Comparison of ENCODE assay signal across 22 cellular contexts in the genomic region with DNA sequence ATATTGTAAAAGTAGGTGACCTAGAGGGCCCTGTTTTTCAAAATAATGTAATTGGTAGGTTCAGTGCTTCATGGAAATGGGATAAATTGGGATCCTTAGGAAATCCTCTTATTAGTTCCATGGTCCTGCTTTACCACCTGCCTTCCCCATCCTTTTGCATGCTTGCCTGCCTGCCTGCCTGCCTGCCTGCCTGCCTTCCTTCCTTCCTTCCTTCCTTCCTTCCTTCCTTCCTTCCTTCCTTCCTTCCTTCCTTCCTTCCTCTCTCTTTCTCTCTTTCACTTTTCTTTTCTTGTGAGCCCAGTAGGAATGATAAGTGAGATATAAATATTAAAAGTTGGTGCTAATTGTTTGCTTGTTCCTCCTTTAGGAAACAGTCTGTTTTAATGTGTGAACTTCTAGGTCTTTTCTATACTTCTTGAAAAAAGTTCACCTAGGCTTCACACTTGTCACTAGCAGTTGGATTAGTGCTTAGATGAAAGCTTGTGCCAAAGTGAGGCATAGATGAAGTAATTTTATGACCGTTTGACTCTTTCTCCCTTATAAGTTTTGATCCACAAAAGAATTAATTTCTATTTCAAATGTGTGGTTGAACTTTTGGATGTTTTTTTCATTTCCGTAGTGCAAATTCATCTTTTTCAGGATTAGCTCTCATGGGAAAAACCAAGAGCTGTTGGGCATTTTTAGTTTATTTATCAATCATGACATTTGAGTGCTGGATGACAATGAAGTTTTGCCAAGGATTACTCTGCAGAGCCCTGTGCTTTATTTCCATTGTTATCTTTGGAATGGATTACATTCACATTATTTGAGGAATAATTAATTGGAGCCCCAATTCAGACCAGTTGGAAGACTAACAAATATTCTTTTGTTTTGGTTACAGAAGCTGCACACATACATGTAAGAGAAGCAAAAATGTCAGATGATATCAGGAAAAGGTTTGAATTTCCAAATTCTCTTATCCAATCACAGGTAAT.
"Had no signal": no experiment of that assay in that cellular context is flagged by ENCODE, and none has a peak within 500 bp of the region (broad histone marks: within the 10 kb centered on the region; RNA-seq: fewer than 3 reads in every experiment).

No MANE protein-coding gene starts in this region.

- DNase-seq: activated CD4-positive, alpha-beta T cell treated with anti-CD3 and anti-CD28 coated beads for 4 hours; activated CD8-positive, alpha-beta memory T cell treated with anti-CD3 and anti-CD28 coated beads, Interleukin-2, amount 10 ng/mL, durations not matched to agents 7 days and 5 days; activated gamma-delta T cell treated with Interleukin-2 at 50 U/mL for 16 hours; activated naive CD4-positive, alpha-beta T cell treated with anti-CD3 and anti-CD28 coated beads, Interleukin-2, amount 50 U/mL, for 16 hours; activated T-cell treated with anti-CD3 and anti-CD28 coated beads, Interleukin-2, amount 50 U/mL, for 4 hours; amygdala; Kasumi-1; KBM-7; NCI-H1048; NCI-H146; NCI-H1930; NCI-H2171; NCI-H2227 treated with DMSO at 0.1 percent for 48 hours; NCI-H446 treated with DMSO at 0.1 percent for 48 hours; NCI-H526; NCI-H82 had no signal

- H3K27me3 Mint-ChIP-seq: activated CD8-positive, alpha-beta memory T cell treated with anti-CD3 and anti-CD28 coated beads, Interleukin-2, amount 10 ng/mL, durations not matched to agents 7 days and 5 days; brain; central memory CD8-positive, alpha-beta T cell had no signal

- H3K4me3 Mint-ChIP-seq: activated CD8-positive, alpha-beta memory T cell treated with anti-CD3 and anti-CD28 coated beads, Interleukin-2, amount 10 ng/mL, durations not matched to agents 7 days and 5 days; activated T-cell treated with anti-CD3 and anti-CD28 coated beads, Interleukin-2, amount 50 U/mL, for 4 hours; brain; central memory CD8-positive, alpha-beta T cell; T-helper 1 cell treated with Interleukin-12 subunit alpha and Interleukin-12 subunit beta and Interleukin-4 antibody, amounts not matched to agents 30 μg/mL and 1 μg/mL, for 36 hours had no signal

- ATAC-seq: activated CD4-positive, CD25-positive, alpha-beta regulatory T cell treated with anti-CD3 and anti-CD28 coated beads, Interleukin-2, amount 50 U/mL, for 24 hours; activated CD8-positive, alpha-beta memory T cell treated with anti-CD3 and anti-CD28 coated beads, Interleukin-2, amount 10 ng/mL, durations not matched to agents 7 days and 5 days; activated T-cell treated with anti-CD3 and anti-CD28 coated beads, Interleukin-2, amount 50 U/mL, for 4 hours had no signal

- FAIRE-seq: astrocyte had no signal

- H3K9me3 Mint-ChIP-seq: activated T-helper 2 cell treated with anti-CD3 and anti-CD28 coated beads, Interferon-gamma antibody, Interleukin-2, Interleukin-4, amounts not matched to agents 10 μg/mL and 5 μg/mL and 100 μg/mL, durations not matched to agents 14 hours and 24 hours and 36 hours; brain; central memory CD8-positive, alpha-beta T cell; T-helper 1 cell treated with Interleukin-12 subunit alpha and Interleukin-12 subunit beta and Interleukin-4 antibody, amounts not matched to agents 30 μg/mL and 1 μg/mL, for 36 hours had no signal

- H3K27ac Mint-ChIP-seq: activated CD8-positive, alpha-beta memory T cell treated with anti-CD3 and anti-CD28 coated beads, Interleukin-2, amount 10 ng/mL, durations not matched to agents 7 days and 5 days; activated T-helper 2 cell treated with anti-CD3 and anti-CD28 coated beads, Interferon-gamma antibody, Interleukin-2, Interleukin-4, amounts not matched to agents 10 μg/mL and 5 μg/mL and 100 μg/mL, durations not matched to agents 14 hours and 24 hours and 36 hours; T-helper 1 cell treated with Interleukin-12 subunit alpha and Interleukin-12 subunit beta and Interleukin-4 antibody, amounts not matched to agents 30 μg/mL and 1 μg/mL, for 36 hours had no signal
